Comparison of ENCODE assay signal across 8 cellular contexts in genomic region chr6:28953039-28953872, GRCh38. TPM values are rescaled to one million over a fixed set of nuclear protein-coding genes. Genes with fewer than 3 reads are reported as not detected.
A peak's percentile ranks its signal among the peaks of the same experiment; 100 is the strongest.
DNase-seq lines count a peak whose midpoint lies in the region; TF ChIP-seq lines count a peak whose summit lies in the region.

No MANE protein-coding gene starts in this region.

- peak overlapping the region; percentile 62 for H4K8ac ChIP-seq in trophoblast cell (ENCODE audit: low read depth, low read length)

- WGBS in HUES64: 6% methylated on average over 26 of the region's 26 CpGs
- WGBS in trophoblast cell (ENCODE audit: extremely low coverage, insufficient coverage, insufficient read length): no CpG with 5 or more reads among the region's 26 CpGs
- WGBS in lower leg skin, 2 donors: 12 to 13% methylated on average over 26 of the region's 26 CpGs

- H3K27me3 ChIP-seq in HUES64 (ENCODE audit: insufficient read depth, low read length) (peaks cover 13% of the 10 kb centered on the region), trophoblast cell (ENCODE audit: insufficient read depth, low read length) (no peaks in the 10 kb centered on the region)

- peak overlapping the region; percentile 82 for H2AFZ ChIP-seq in trophoblast cell (ENCODE audit: insufficient read depth, low read length, poor library complexity)

- no peaks in the 10 kb centered on the region for H3K9me3 ChIP-seq in HUES64 (ENCODE audit: insufficient read depth, low read depth, low read length)
- no peaks in the 10 kb centered on the region for H3K9me3 ChIP-seq in trophoblast cell (ENCODE audit: insufficient read depth, low read depth, low read length)

- H3K27ac ChIP-seq in HUES64 (ENCODE audit: low read depth, low read length): no peak overlapping the region
- no peak overlapping the region for H3K27ac ChIP-seq in trophoblast cell (ENCODE audit: low read depth, low read length)

- peak overlapping the region; percentile 18 for H4K91ac ChIP-seq in trophoblast cell (ENCODE audit: low read depth, low read length)

- H3K14ac ChIP-seq in trophoblast cell (ENCODE audit: low read length): peak overlapping the region; percentile 26

- H2BK120ac ChIP-seq in trophoblast cell (ENCODE audit: insufficient read depth, low read length, poor library complexity): peak overlapping the region; percentile 24

- H3K4me3 ChIP-seq in HUES64 (ENCODE audit: low read length) (peak overlapping the region; percentile 92), trophoblast cell (ENCODE audit: low read depth, low read length) (peak overlapping the region; percentile 64), lower leg skin (ENCODE audit: low read depth, poor library complexity, severe bottlenecking) (no peak overlapping the region)

- H3K9ac ChIP-seq in HUES64 (ENCODE audit: low read depth, low read length) (peak overlapping the region; percentile 56), trophoblast cell (ENCODE audit: low read length) (no peak overlapping the region)

- H2BK5ac ChIP-seq in trophoblast cell (ENCODE audit: low read depth, low read length, poor library complexity): no peak overlapping the region

- no peaks in the 10 kb centered on the region for H3K79me1 ChIP-seq in trophoblast cell (ENCODE audit: low read length)

- TF ChIP-seq POLR2A in lower leg skin (IDR thresholded peaks at IDR 0.05): no peak

- H2BK12ac ChIP-seq in trophoblast cell (ENCODE audit: low read length): no peak overlapping the region

- H3K4me1 ChIP-seq in HUES64 (ENCODE audit: insufficient read depth, low read length): peaks cover 6% of the 10 kb centered on the region; the same call in 1 of the 2 replicates
- no peaks in the 10 kb centered on the region for H3K4me1 ChIP-seq in trophoblast cell (ENCODE audit: control insufficient read depth in 1 of 2, insufficient read depth in 2 of 2, low read length in 2 of 2)

- H3K4ac ChIP-seq in trophoblast cell (ENCODE audit: low read depth, low read length): no peak overlapping the region

- H3K18ac ChIP-seq in trophoblast cell (ENCODE audit: low read length): no peak overlapping the region

- H3K23ac ChIP-seq in trophoblast cell (ENCODE audit: low read length): no peak overlapping the region

- no peaks in the 10 kb centered on the region for H3K79me2 ChIP-seq in trophoblast cell (ENCODE audit: control insufficient read depth, insufficient read depth, low read length, poor library complexity)

- no peak overlapping the region for H4K12ac ChIP-seq in trophoblast cell (ENCODE audit: low read depth, low read length)

- intact Hi-C loops in lower leg skin (cut with DNase I; ENCODE audit: low total_unique reads): no loop called here

- no peak for TF ChIP-seq CTCF in lower leg skin (IDR thresholded peaks at IDR 0.05)

- H2AK5ac ChIP-seq in trophoblast cell (ENCODE audit: low read length): no peak overlapping the region

- H3K36me3 ChIP-seq in HUES64 (ENCODE audit: insufficient read depth, low read length): no peaks in the 10 kb centered on the region
- no peaks in the 10 kb centered on the region for H3K36me3 ChIP-seq in trophoblast cell (ENCODE audit: control insufficient read depth in 1 of 2, insufficient read depth in 2 of 2, low read length in 2 of 2)

- H3K4me2 ChIP-seq in trophoblast cell (ENCODE audit: low read length): peak overlapping the region; percentile 76

- DNase-seq in NCI-H1436 (lab: John Stamatoyannopoulos, UW) (peak; percentile 57), NCI-H1436 treated with DMSO at 0.1 percent for 48 hours (lab: John Stamatoyannopoulos, UW) (no peak), RPMI7951 (ENCODE audit: low read depth) (peak; percentile 60), glomerular visceral epithelial cell (ENCODE audit: extremely low spot score) (peak; percentile 75), trophoblast cell (peak; percentile 57 to 78), lower leg skin (ENCODE audit: low spot score in 2 of 2) (no peak)
- peak; percentile 18 for DNase-seq in activated effector memory CD4-positive, alpha-beta T cell treated with Interleukin-2 at 50 U/mL for 16 hours

RNA-seq across cellular contexts. Expression of gene TRIM27, which starts 29.5 kb away (rescaled TPM):
- 53.2 TPM for polyA plus RNA-seq in HUES64 (2013, experiment 1 of 2)
- polyA plus RNA-seq in HUES64 (2013, experiment 2 of 2): 44.4 TPM
- 47.3 and 62.2 TPM in 2 replicates for total RNA-seq in RPMI7951 (2014; rRNA removed; shearing (Covaris generic))
- polyA plus RNA-seq in trophoblast cell (2013): 53.3 and 54.2 TPM in 2 replicates
- total RNA-seq in lower leg skin: 10 to 100 TPM; 32.2 to 38.9 (median 35.6) TPM

RNA-seq across cellular contexts. Expression of gene ZNF311, which starts 51.9 kb away (rescaled TPM):
- polyA plus RNA-seq in HUES64 (2013, experiment 1 of 2): 0.30 TPM
- polyA plus RNA-seq in HUES64 (2013, experiment 2 of 2): 0.44 TPM
- total RNA-seq in RPMI7951 (2014; rRNA removed; shearing (Covaris generic)): 1.1 and 2.4 TPM in 2 replicates
- polyA plus RNA-seq in trophoblast cell (2013): 0.53 and 0.67 TPM in 2 replicates
- total RNA-seq in lower leg skin: 1 to 10 TPM in 2 of 4 donors, under 1 TPM in 1, not detected in 1; 0.69 to 1.4 (median 1.1) TPM

Comparison
In these comparisons a context has a peak if more than half of its experiments do, and no peak if none do; other contexts are left out.
1. DNase-seq: peak in NCI-H1436 (single experiment), RPMI7951 (single experiment), activated effector memory CD4-positive, alpha-beta T cell treated with Interleukin-2 at 50 U/mL for 16 hours (single experiment), glomerular visceral epithelial cell (single experiment) and trophoblast cell (2 of 2); none in NCI-H1436 treated with DMSO at 0.1 percent for 48 hours (single experiment) and lower leg skin (0 of 2).